ENCODE assay signal across 8 cellular contexts in genomic region chr5:59724482-59725392, GRCh38.
DNase-seq lines count a peak whose midpoint lies in the region; ATAC-seq and TF ChIP-seq lines count a peak whose summit lies in the region.

No MANE protein-coding gene starts in this region.

- TF ChIP-seq CTCF in A673 (conservative IDR thresholded peaks at IDR 0.05; ENCODE audit: low read depth, low read length): peak; percentile 78
- TF ChIP-seq CTCF in chondrocyte (IDR thresholded peaks at IDR 0.05): peak; percentile 83

- H3K27ac ChIP-seq in A673 (ENCODE audit: low read depth, low read length, poor library complexity, severe bottlenecking): no peak overlapping the region
- no peak overlapping the region for H3K27ac ChIP-seq in naive thymus-derived CD4-positive, alpha-beta T cell (ENCODE audit: low read depth, low read length)

- CTCF ChIA-PET in A673 (lab: Charles Lee): no interaction called here
- CTCF ChIA-PET in naive thymus-derived CD4-positive, alpha-beta T cell (lab: Charles Lee): no interaction called here

- H3K27ac Mint-ChIP-seq in chondrocyte (ENCODE audit: unreplicated experiment): no peak overlapping the region
- no peak overlapping the region for H3K27ac Mint-ChIP-seq in naive thymus-derived CD4-positive, alpha-beta T cell

- DNase-seq in A673 (ENCODE audit: low spot score): peak; percentile 69
- peak; percentile 14 for DNase-seq in G401 (ENCODE audit: low spot score)
- DNase-seq in NCI-H82 treated with DMSO at 0.1 percent for 48 hours (lab: John Stamatoyannopoulos, UW; ENCODE audit: unreplicated experiment): peak; percentile 38
- DNase-seq in chondrocyte (ENCODE audit: low spot score): no peak
- DNase-seq in naive thymus-derived CD4-positive, alpha-beta T cell: peak in 2 of 9 donors; percentile 4 to 27
- no peak for DNase-seq in DMS79 treated with DMSO at 0.1 percent for 48 hours (lab: John Stamatoyannopoulos, UW)

- in situ Hi-C loops in G401 (cut with HindIII; ENCODE audit: low sequenced_read_pairs): no loop called here

- H3K27me3 Mint-ChIP-seq in chondrocyte (ENCODE audit: low read depth): no peaks in the 10 kb centered on the region
- H3K27me3 Mint-ChIP-seq in naive thymus-derived CD4-positive, alpha-beta T cell: peaks cover 0 to 9% (median 7%) of the 10 kb centered on the region in 5 donors

- peaks cover 8% of the 10 kb centered on the region for H3K27me3 ChIP-seq in A673 (replicated peaks; ENCODE audit: insufficient read depth, low read depth, low read length, poor library complexity)
- no peaks in the 10 kb centered on the region for H3K27me3 ChIP-seq in naive thymus-derived CD4-positive, alpha-beta T cell (ENCODE audit: control insufficient read depth in 2 of 2, insufficient read depth in 2 of 2, low read length in 2 of 2)

- peaks cover 11% of the 10 kb centered on the region for H3K4me1 Mint-ChIP-seq in chondrocyte (ENCODE audit: low read depth)
- no peaks in the 10 kb centered on the region for H3K4me1 Mint-ChIP-seq in naive thymus-derived CD4-positive, alpha-beta T cell

- intact Hi-C loops in A673 (cut with micrococcal nuclease; ENCODE audit: unreplicated experiment): loop anchor here (1.0 to 10.0 kb wide), 3 partner anchors 50 to 540 kb away; no protein-coding TSS in a partner anchor
- intact Hi-C loops in naive thymus-derived CD4-positive, alpha-beta T cell (cut with micrococcal nuclease): loop anchor here in 1 of 2 donors (5.0 kb wide), 1 partner anchor 217 kb away; no protein-coding TSS in a partner anchor

- peak; percentile 94 for ATAC-seq in HG02623 (IDR thresholded peaks at IDR 0.05; ENCODE audit: unreplicated experiment)
- ATAC-seq in naive thymus-derived CD4-positive, alpha-beta T cell: peak; percentile 46
- ATAC-seq in GM21360 (IDR thresholded peaks at IDR 0.05; ENCODE audit: unreplicated experiment): no peak

- H3K4me3 ChIP-seq in A673 (ENCODE audit: low read depth, low read length, poor library complexity, severe bottlenecking): no peak overlapping the region
- H3K4me3 ChIP-seq in naive thymus-derived CD4-positive, alpha-beta T cell (ENCODE audit: low read length): no peak overlapping the region

- no peak overlapping the region for H3K4me3 Mint-ChIP-seq in chondrocyte (ENCODE audit: unreplicated experiment)
- H3K4me3 Mint-ChIP-seq in naive thymus-derived CD4-positive, alpha-beta T cell: no peak overlapping the region

- BruUV-seq in A673 (replicated peaks; lab: Mats Ljungman, UMichigan): no TSS peak

- POLR2A ChIA-PET in A673 (lab: Charles Lee; ENCODE audit: low non-redundant PET): no interaction called here
- POLR2A ChIA-PET in naive thymus-derived CD4-positive, alpha-beta T cell (lab: Charles Lee): no interaction called here

- no peaks in the 10 kb centered on the region for H3K4me1 ChIP-seq in A673 (ENCODE audit: insufficient read depth, low read length, poor library complexity, severe bottlenecking)
- no peaks in the 10 kb centered on the region for H3K4me1 ChIP-seq in naive thymus-derived CD4-positive, alpha-beta T cell (ENCODE audit: control insufficient read depth in 2 of 2, insufficient read depth in 2 of 2, low read length in 2 of 2)

- no peaks in the 10 kb centered on the region for H3K9me3 ChIP-seq in A673 (ENCODE audit: low read depth, low read length, poor library complexity, severe bottlenecking)
- H3K9me3 ChIP-seq in naive thymus-derived CD4-positive, alpha-beta T cell (ENCODE audit: control insufficient read depth in 2 of 3, low read length in 3 of 3): no peaks in the 10 kb centered on the region

- no peaks in the 10 kb centered on the region for H3K9me3 Mint-ChIP-seq in chondrocyte (ENCODE audit: low read depth)
- H3K9me3 Mint-ChIP-seq in naive thymus-derived CD4-positive, alpha-beta T cell: peaks cover 0 to 2% (median 0%) of the 10 kb centered on the region in 11 donors

- H3K36me3 Mint-ChIP-seq in chondrocyte (ENCODE audit: low read depth): no peaks in the 10 kb centered on the region
- no peaks in the 10 kb centered on the region for H3K36me3 Mint-ChIP-seq in naive thymus-derived CD4-positive, alpha-beta T cell

- H3K36me3 ChIP-seq in A673 (ENCODE audit: insufficient read depth, low read length, poor library complexity, severe bottlenecking): no peaks in the 10 kb centered on the region
- H3K36me3 ChIP-seq in naive thymus-derived CD4-positive, alpha-beta T cell (ENCODE audit: control insufficient read depth in 2 of 3, insufficient read depth in 3 of 3, low read length in 3 of 3): no peaks in the 10 kb centered on the region

Comparison
In these comparisons a context has a peak if more than half of its experiments do, and no peak if none do; other contexts are left out.
1. DNase-seq: peak in A673 (single experiment), G401 (single experiment) and NCI-H82 treated with DMSO at 0.1 percent for 48 hours (single experiment); none in chondrocyte (single experiment) and DMS79 treated with DMSO at 0.1 percent for 48 hours (single experiment).